13 cellular contexts compared by ENCODE assay signal in genomic region chrX:150934453-150934852, GRCh38. TPM values are rescaled to one million over a fixed set of nuclear protein-coding genes. Genes with fewer than 3 reads are reported as not detected.
DNase-seq lines count a peak whose midpoint lies in the region; TF ChIP-seq lines count a peak whose summit lies in the region.
"Had no signal": no experiment of that assay in that cellular context is flagged by ENCODE, and none has a peak within 500 bp of the region (broad histone marks: within the 10 kb centered on the region; RNA-seq: fewer than 3 reads in every experiment).

No MANE protein-coding gene starts in this region.

- H3K9me3 ChIP-seq in uterus, result no peaks in the 10 kb centered on the region
- H3K9me3 ChIP-seq: heart left ventricle had no signal

- H3K27me3 ChIP-seq in uterus, result no peaks in the 10 kb centered on the region
- H3K27me3 ChIP-seq: heart left ventricle had no signal

- CTCF ChIA-PET in RWPE1 (lab: Yijun Ruan, JAX), result no interaction called here

- TF ChIP-seq POLR2A in uterus (IDR thresholded peaks at IDR 0.05), result no peak

- no peaks in the 10 kb centered on the region for H3K4me1 ChIP-seq in uterus
- H3K4me1 ChIP-seq: heart left ventricle had no signal

- DNase-seq in NCI-H748 (lab: John Stamatoyannopoulos, UW; ENCODE audit: unreplicated experiment) (peak; percentile 10), NCI-H748 treated with DMSO at 0.1 percent for 48 hours (lab: John Stamatoyannopoulos, UW) (no peak), RWPE1 (ENCODE audit: low spot score) (peak; percentile 2), fibroblast of villous mesenchyme (ENCODE audit: low read depth) (peak; percentile 7), uterus (peak; percentile 17 to 29), T-helper 9 cell (no peak), head of caudate nucleus (no peak)
- no peak for DNase-seq in activated naive CD4-positive, alpha-beta T cell treated with anti-CD3 and anti-CD28 coated beads, Interleukin-2, amount 50 U/mL, for 16 hours
- DNase-seq: activated CD4-positive, alpha-beta T cell treated with anti-CD3 and anti-CD28 coated beads for 1 hour; activated naive CD8-positive, alpha-beta T cell treated with anti-CD3 and anti-CD28 coated beads, Interleukin-2, amount 10 ng/mL, durations not matched to agents 7 days and 5 days; AML-193; heart left ventricle; occipital lobe had no signal

- POLR2A ChIA-PET in RWPE1 (lab: Yijun Ruan, JAX; ENCODE audit: low non-redundant PET), result no interaction called here

- intact Hi-C loops in uterus (cut with DNase I; ENCODE audit: low total_unique reads), result no loop called here
- intact Hi-C loops in head of caudate nucleus (cut with DNase I), result no loop called here

- H3K27ac ChIP-seq in RWPE1 (no peak overlapping the region), uterus (peak overlapping the region in 1 of 2 donors; percentile 44)
- H3K27ac ChIP-seq: heart left ventricle had no signal

- H3K36me3 ChIP-seq in uterus, result no peaks in the 10 kb centered on the region
- H3K36me3 ChIP-seq: heart left ventricle had no signal

- TF ChIP-seq CTCF in RWPE1 (conservative IDR thresholded peaks at IDR 0.05; ENCODE audit: low read depth) (no peak), fibroblast of villous mesenchyme (IDR thresholded peaks at IDR 0.05; ENCODE audit: insufficient read depth, low read depth, low read length) (no peak), uterus (IDR thresholded peaks at IDR 0.05) (no peak)

- H3K4me3 ChIP-seq in fibroblast of villous mesenchyme (ENCODE audit: low read depth, low read length) (no peak overlapping the region), uterus (no peak overlapping the region)
- H3K4me3 ChIP-seq: heart left ventricle had no signal

RNA-seq across cellular contexts. Expression of gene CD99L2, which starts 36.0 kb away (rescaled TPM):
- 45.7 and 47.9 TPM in 2 replicates for total RNA-seq in fibroblast of villous mesenchyme
- total RNA-seq in uterus, result 10 to 100 TPM; 51.3 to 92.7 (median 58.7) TPM

RNA-seq across cellular contexts. Expression of gene HMGB3, which starts 48.7 kb away (rescaled TPM):
- total RNA-seq in fibroblast of villous mesenchyme (13.9 and 14.7 TPM in 2 replicates), uterus (10 to 100 TPM in 1 of 4 donors, 1 to 10 TPM in 2, not detected in 1; 2.4 to 21.8 (median 4.4) TPM)

Comparison
In these comparisons a context has a peak if more than half of its experiments do, and no peak if none do; other contexts are left out.
1. DNase-seq: peak in NCI-H748 (single experiment), RWPE1 (single experiment), fibroblast of villous mesenchyme (single experiment) and uterus (2 of 2); none in NCI-H748 treated with DMSO at 0.1 percent for 48 hours (single experiment), T-helper 9 cell (single experiment), activated naive CD4-positive, alpha-beta T cell treated with anti-CD3 and anti-CD28 coated beads, Interleukin-2, amount 50 U/mL, for 16 hours (single experiment) and head of caudate nucleus (0 of 42).